In genomic region chr1:163046071-163046470, GRCh38 we compare ENCODE assay signal across 27 cellular contexts. TPM values are rescaled to one million over a fixed set of nuclear protein-coding genes. Genes with fewer than 3 reads are reported as not detected.
DNase-seq lines count a peak whose midpoint lies in the region; ATAC-seq, FAIRE-seq and TF ChIP-seq lines count a peak whose summit lies in the region.
"Had no signal": no experiment of that assay in that cellular context is flagged by ENCODE, and none has a peak within 500 bp of the region (broad histone marks: within the 10 kb centered on the region; RNA-seq: fewer than 3 reads in every experiment).

No MANE protein-coding gene starts in this region.

- no peak overlapping the region for H2AK5ac ChIP-seq in H9 (ENCODE audit: insufficient read length, low read length)

- H3K4me1 Mint-ChIP-seq in H9: no peaks in the 10 kb centered on the region
- H3K4me1 Mint-ChIP-seq: activated naive CD8-positive, alpha-beta T cell treated with anti-CD3 and anti-CD28 coated beads for 36 hours; IgD-negative memory B cell had no signal

- no peak overlapping the region for H3K27ac Mint-ChIP-seq in H9
- H3K27ac Mint-ChIP-seq: activated naive CD8-positive, alpha-beta T cell treated with anti-CD3 and anti-CD28 coated beads for 36 hours; activated T-helper 1 cell treated with anti-CD3 and anti-CD28 coated beads, Interleukin-12 subunit alpha, Interleukin-12 subunit beta, Interleukin-2, Interleukin-4 antibody, amounts not matched to agents 30 ng/mL and 10 ng/mL and 1 ng/mL, durations not matched to agents 14 hours and 24 hours and 36 hours; IgD-negative memory B cell; natural killer cell treated with Interleukin-12 subunit alpha and Interleukin-12 subunit beta and Interleukin-15 and Interleukin-18, amount 100 ng/mL, for 72 hours had no signal

- H3K23ac ChIP-seq in H9 (ENCODE audit: insufficient read length, low read depth, low read length): no peak overlapping the region

- no peaks in the 10 kb centered on the region for H3K23me2 ChIP-seq in H9 (ENCODE audit: insufficient read length, low read depth, low read length, poor library complexity, severe bottlenecking)

- H3K9ac ChIP-seq in H9 (ENCODE audit: extremely low read depth, insufficient read length, low read length): no peak overlapping the region

- no peak overlapping the region for H4K5ac ChIP-seq in H9 (ENCODE audit: insufficient read length, low read depth, low read length)

- H2AFZ ChIP-seq in ACC112 (ENCODE audit: low read length, unreplicated experiment): peak overlapping the region; percentile 23
- no peak overlapping the region for H2AFZ ChIP-seq in H9 (ENCODE audit: low read length)

- no peaks in the 10 kb centered on the region for H3K9me3 Mint-ChIP-seq in H9
- H3K9me3 Mint-ChIP-seq: activated naive CD8-positive, alpha-beta T cell treated with anti-CD3 and anti-CD28 coated beads for 36 hours; activated T-helper 1 cell treated with anti-CD3 and anti-CD28 coated beads, Interleukin-12 subunit alpha, Interleukin-12 subunit beta, Interleukin-2, Interleukin-4 antibody, amounts not matched to agents 30 ng/mL and 10 ng/mL and 1 ng/mL, durations not matched to agents 14 hours and 24 hours and 36 hours; IgD-negative memory B cell; natural killer cell treated with Interleukin-12 subunit alpha and Interleukin-12 subunit beta and Interleukin-15 and Interleukin-18, amount 100 ng/mL, for 72 hours had no signal

- no peak overlapping the region for H4K8ac ChIP-seq in H9 (replicated peaks; ENCODE audit: insufficient read length, low read depth, low read length)

- WGBS in H9 (ENCODE audit: extremely low coverage, insufficient read length, low lambda C conversion rate): no CpG with 5 or more reads among the region's 1 CpG

- peak; percentile 71 for DNase-seq in HCEC 1CT
- DNase-seq in bronchial epithelial cell (ENCODE audit: low read depth): peak; percentile 53
- DNase-seq in hepatic stellate cell (ENCODE audit: low spot score): peak; percentile 19
- no peak for DNase-seq in H9
- no peak for DNase-seq in DMS53 treated with DMSO at 0.1 percent for 48 hours (lab: John Stamatoyannopoulos, UW; ENCODE audit: unreplicated experiment)
- DNase-seq in occipital lobe (lab: John Stamatoyannopoulos, UW): no peak
- DNase-seq: activated CD4-positive, CD25-positive, alpha-beta regulatory T cell treated with anti-CD3 and anti-CD28 coated beads, Interleukin-2, amount 50 U/mL, for 72 hours; activated naive CD8-positive, alpha-beta T cell treated with anti-CD3 and anti-CD28 coated beads for 36 hours; DMS153; GOT3; hippocampal formation; kidney; mesendoderm; NCI-H2029; NCI-H524; psoas muscle; SJCRH30; stimulated activated CD4-positive, alpha-beta T cell treated with anti-CD3 and anti-CD28 coated beads, Interleukin-12 subunit alpha, Interleukin-12 subunit beta, amount 100 ng/mL, for 4 hours; testis had no signal

- H3K27me3 ChIP-seq in ACC112 (ENCODE audit: insufficient read depth, low read length): no peaks in the 10 kb centered on the region
- H3K27me3 ChIP-seq in bronchial epithelial cell (ENCODE audit: control insufficient read depth, insufficient read depth, low read length): no peaks in the 10 kb centered on the region
- H3K27me3 ChIP-seq in H9 (ENCODE audit: insufficient read depth, low read length): no peaks in the 10 kb centered on the region
- H3K27me3 ChIP-seq: SJCRH30, testis had no signal

- H3K4me2 ChIP-seq in H9 (ENCODE audit: insufficient read depth, insufficient read length, low read length): no peak overlapping the region

- H3K56ac ChIP-seq in H9 (ENCODE audit: insufficient read length, low read depth, low read length): no peak overlapping the region

- peak overlapping the region; percentile 14; the same call in 1 of the 2 replicates for H3K27ac ChIP-seq in ACC112 (ENCODE audit: low read depth, low read length)
- no peak overlapping the region for H3K27ac ChIP-seq in H9 (ENCODE audit: insufficient read length, low read depth, low read length)
- H3K27ac ChIP-seq: psoas muscle, SJCRH30, testis had no signal

- H3K36me3 Mint-ChIP-seq in H9 (ENCODE audit: insufficient read depth in 1 of 3, low read depth in 3 of 3): no peaks in the 10 kb centered on the region
- H3K36me3 Mint-ChIP-seq: activated naive CD8-positive, alpha-beta T cell treated with anti-CD3 and anti-CD28 coated beads for 36 hours; IgD-negative memory B cell; natural killer cell treated with Interleukin-12 subunit alpha and Interleukin-12 subunit beta and Interleukin-15 and Interleukin-18, amount 100 ng/mL, for 72 hours had no signal

- H3K9me3 ChIP-seq in H9 (ENCODE audit: control insufficient read depth, low read depth, low read length): no peaks in the 10 kb centered on the region
- H3K9me3 ChIP-seq: psoas muscle, SJCRH30, testis had no signal

- no peak overlapping the region for H3K18ac ChIP-seq in H9 (ENCODE audit: insufficient read length, low read depth, low read length)

- no peak for FAIRE-seq in bronchial epithelial cell (lab: Jason Lieb, UNC)
- FAIRE-seq: kidney had no signal

- no peak overlapping the region for H3K14ac ChIP-seq in H9 (ENCODE audit: insufficient read depth, low read length)

- H3K4me3 Mint-ChIP-seq in H9: no peak overlapping the region
- H3K4me3 Mint-ChIP-seq: activated naive CD8-positive, alpha-beta T cell treated with anti-CD3 and anti-CD28 coated beads for 36 hours; activated T-helper 1 cell treated with anti-CD3 and anti-CD28 coated beads, Interleukin-12 subunit alpha, Interleukin-12 subunit beta, Interleukin-2, Interleukin-4 antibody, amounts not matched to agents 30 ng/mL and 10 ng/mL and 1 ng/mL, durations not matched to agents 14 hours and 24 hours and 36 hours; IgD-negative memory B cell; natural killer cell treated with Interleukin-12 subunit alpha and Interleukin-12 subunit beta and Interleukin-15 and Interleukin-18, amount 100 ng/mL, for 72 hours had no signal

- no peak overlapping the region for H3T11ph ChIP-seq in H9 (ENCODE audit: low read length)

- no peaks in the 10 kb centered on the region for H3K79me1 ChIP-seq in H9 (ENCODE audit: insufficient read depth, low read depth, low read length, poor library complexity, severe bottlenecking)

- H3K79me2 ChIP-seq in ACC112 (ENCODE audit: control insufficient read depth, insufficient read depth, low read length, unreplicated experiment) (no peaks in the 10 kb centered on the region), H9 (ENCODE audit: insufficient read depth, low read length) (no peaks in the 10 kb centered on the region)

- no peak overlapping the region for H2BK5ac ChIP-seq in H9 (ENCODE audit: insufficient read length, low read length)

- no peak overlapping the region for H2BK15ac ChIP-seq in H9 (ENCODE audit: low read depth, low read length)

- TF ChIP-seq CTCF in bronchial epithelial cell (IDR thresholded peaks at IDR 0.05; ENCODE audit: insufficient read depth, low read length, severe bottlenecking): no peak
- no peak for TF ChIP-seq CTCF in H9 (conservative IDR thresholded peaks at IDR 0.05)

- no peaks in the 10 kb centered on the region; the same call in 1 of the 2 replicates for H3K27me3 Mint-ChIP-seq in H9 (ENCODE audit: low read depth)

- no peaks in the 10 kb centered on the region for H3K36me3 ChIP-seq in ACC112 (ENCODE audit: insufficient read depth, low read length)
- H3K36me3 ChIP-seq in bronchial epithelial cell (ENCODE audit: control insufficient read depth, insufficient read depth, low read length): no peaks in the 10 kb centered on the region
- H3K36me3 ChIP-seq: SJCRH30 had no signal

- H2BK120ac ChIP-seq in H9 (ENCODE audit: low read depth, low read length, poor library complexity, severe bottlenecking): no peak overlapping the region

- H4K20me1 ChIP-seq in H9 (ENCODE audit: control insufficient read depth, insufficient read depth, insufficient read length): no peaks in the 10 kb centered on the region

- no peak overlapping the region for H3K4ac ChIP-seq in H9 (ENCODE audit: low read depth, low read length)

- no peak overlapping the region for H4K91ac ChIP-seq in H9 (ENCODE audit: insufficient read length, low read depth, low read length)

- no peak overlapping the region for H2BK12ac ChIP-seq in H9 (ENCODE audit: insufficient read length, low read depth, low read length)

- no peak overlapping the region for H3K4me3 ChIP-seq in ACC112 (ENCODE audit: low read depth, low read length)
- H3K4me3 ChIP-seq in bronchial epithelial cell (ENCODE audit: low read depth, low read length): no peak overlapping the region
- H3K4me3 ChIP-seq: psoas muscle, SJCRH30, testis had no signal

- no peak for ATAC-seq in GM21737 (IDR thresholded peaks at IDR 0.05; ENCODE audit: unreplicated experiment)
- ATAC-seq: esophagus mucosa; natural killer cell treated with Interleukin-12 subunit alpha and Interleukin-12 subunit beta and Interleukin-15 and Interleukin-18, amount 100 ng/mL, for 72 hours had no signal

- H3K4me1 ChIP-seq in ACC112 (ENCODE audit: control insufficient read depth, insufficient read depth, low read length, unreplicated experiment): peaks cover 5% of the 10 kb centered on the region
- H3K4me1 ChIP-seq in H9 (ENCODE audit: insufficient read depth, low read length): no peaks in the 10 kb centered on the region
- H3K4me1 ChIP-seq: psoas muscle, SJCRH30 had no signal

- H2BK20ac ChIP-seq in H9 (ENCODE audit: low read depth, low read length, poor library complexity, severe bottlenecking): no peak overlapping the region

RNA-seq across cellular contexts. Expression of gene RGS4, which starts 23.1 kb away (rescaled TPM):
- total RNA-seq in bronchial epithelial cell: under 0.01 TPM in 1 of 2 replicates, not detected in the other
- not detected in 2 replicates for total RNA-seq in H9 (2021)
- 1.9 TPM for total RNA-seq in occipital lobe
- total RNA-seq: activated CD8-positive, alpha-beta memory T cell treated with anti-CD3 and anti-CD28 coated beads for 36 hours; activated naive CD8-positive, alpha-beta T cell treated with anti-CD3 and anti-CD28 coated beads for 36 hours; activated T-helper 1 cell treated with anti-CD3 and anti-CD28 coated beads, Interleukin-12 subunit alpha, Interleukin-12 subunit beta, Interleukin-2, Interleukin-4 antibody, amounts not matched to agents 30 ng/mL and 10 ng/mL and 1 ng/mL, durations not matched to agents 14 hours and 24 hours and 36 hours; natural killer cell treated with Interleukin-12 subunit alpha and Interleukin-12 subunit beta and Interleukin-15 and Interleukin-18, amount 100 ng/mL, for 72 hours; T-helper 2 cell treated with Interferon-gamma antibody and Interleukin-4, amounts not matched to agents 100 ng/mL and 5 ng/mL, for 36 hours had no signal

Comparison
In these comparisons a context has a peak if more than half of its experiments do, and no peak if none do; other contexts are left out.
1. DNase-seq: peak in HCEC 1CT (single experiment), bronchial epithelial cell (single experiment) and hepatic stellate cell (single experiment); none in H9 (single experiment), DMS53 treated with DMSO at 0.1 percent for 48 hours (single experiment) and occipital lobe (single experiment).